1 cellular context compared by ENCODE assay signal in the genomic region with DNA sequence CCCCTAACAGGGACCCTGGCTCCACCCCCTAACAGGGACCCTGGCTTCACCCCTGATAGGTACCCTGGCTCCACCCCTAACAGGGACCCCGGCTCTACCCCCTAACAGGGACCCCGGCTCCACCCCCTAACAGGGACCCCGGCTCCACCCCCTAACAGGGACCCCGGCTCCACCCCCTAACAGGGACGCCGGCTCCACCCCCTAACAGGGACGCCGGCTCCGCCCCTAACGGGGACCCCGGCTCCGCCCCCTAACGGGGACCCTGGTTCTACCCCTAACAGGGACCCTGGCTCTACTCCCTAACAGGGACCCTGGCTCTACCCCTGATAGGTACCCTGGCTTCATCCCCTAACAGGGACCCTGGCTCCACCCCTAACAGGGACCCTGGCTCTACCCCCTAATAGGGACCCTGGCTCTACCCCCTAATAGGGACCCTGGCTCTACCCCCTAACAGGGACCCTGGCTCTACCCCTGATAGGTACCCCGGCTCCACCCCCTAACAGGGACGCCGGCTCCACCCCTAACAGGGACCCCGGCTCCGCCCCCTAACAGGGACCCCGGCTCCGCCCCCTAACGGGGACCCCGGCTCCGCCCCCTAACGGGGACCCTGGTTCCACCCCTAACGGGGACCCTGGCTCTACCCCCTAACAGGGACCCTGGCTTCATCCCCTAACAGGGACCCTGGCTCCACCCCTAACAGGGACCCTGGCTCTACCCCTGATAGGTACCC. TPM values are rescaled to one million over a fixed set of nuclear protein-coding genes. Genes with fewer than 3 reads are reported as not detected.
"Had no signal": no experiment of that assay in that cellular context is flagged by ENCODE, and none has a peak within 500 bp of the region (broad histone marks: within the 10 kb centered on the region; RNA-seq: fewer than 3 reads in every experiment).

No MANE protein-coding gene starts in this region.

RNA-seq across cellular contexts. Expression of a gene that starts 58.7 kb away (rescaled TPM):
- total RNA-seq: SK-MEL-5 had no signal
